In genomic region chr11:20337526-20338154, GRCh38 we compare ENCODE assay signal across 8 cellular contexts.
DNase-seq lines count a peak whose midpoint lies in the region; ATAC-seq and TF ChIP-seq lines count a peak whose summit lies in the region.

No MANE protein-coding gene starts in this region.

- H3K4me1 Mint-ChIP-seq in stimulated activated naive B cell treated with anti-CD40 and anti-IgM and Interleukin-4, amounts not matched to agents 10 μg/mL and 1 μg/mL and 100 μg/mL, for 72 hours: no peaks in the 10 kb centered on the region
- H3K4me1 Mint-ChIP-seq in activated T-cell treated with anti-CD3 and anti-CD28 coated beads, Interleukin-2, amount 50 U/mL, for 24 hours (ENCODE audit: low read depth): peaks cover 4% of the 10 kb centered on the region

- no peak overlapping the region for H3K27ac Mint-ChIP-seq in stimulated activated naive B cell treated with anti-CD40 and anti-IgM and Interleukin-4, amounts not matched to agents 10 μg/mL and 1 μg/mL and 100 μg/mL, for 72 hours
- no peak overlapping the region for H3K27ac Mint-ChIP-seq in activated T-cell treated with anti-CD3 and anti-CD28 coated beads, Interleukin-2, amount 50 U/mL, for 24 hours

- H3K36me3 Mint-ChIP-seq in stimulated activated naive B cell treated with anti-CD40 and anti-IgM and Interleukin-4, amounts not matched to agents 10 μg/mL and 1 μg/mL and 100 μg/mL, for 72 hours: no peaks in the 10 kb centered on the region
- no peaks in the 10 kb centered on the region for H3K36me3 Mint-ChIP-seq in activated T-cell treated with anti-CD3 and anti-CD28 coated beads, Interleukin-2, amount 50 U/mL, for 24 hours (ENCODE audit: low read depth)

- no peaks in the 10 kb centered on the region for H3K9me3 Mint-ChIP-seq in stimulated activated naive B cell treated with anti-CD40 and anti-IgM and Interleukin-4, amounts not matched to agents 10 μg/mL and 1 μg/mL and 100 μg/mL, for 72 hours
- no peaks in the 10 kb centered on the region for H3K9me3 Mint-ChIP-seq in activated T-cell treated with anti-CD3 and anti-CD28 coated beads, Interleukin-2, amount 50 U/mL, for 24 hours

- TF ChIP-seq CTCF in GM10266 (IDR thresholded peaks at IDR 0.05; ENCODE audit: control insufficient read depth, insufficient read depth, low read depth, missing control alignments): peak; percentile 47

- H3K4me3 Mint-ChIP-seq in stimulated activated naive B cell treated with anti-CD40 and anti-IgM and Interleukin-4, amounts not matched to agents 10 μg/mL and 1 μg/mL and 100 μg/mL, for 72 hours: no peak overlapping the region
- H3K4me3 Mint-ChIP-seq in activated T-cell treated with anti-CD3 and anti-CD28 coated beads, Interleukin-2, amount 50 U/mL, for 24 hours: no peak overlapping the region

- H3K27me3 Mint-ChIP-seq in stimulated activated naive B cell treated with anti-CD40 and anti-IgM and Interleukin-4, amounts not matched to agents 10 μg/mL and 1 μg/mL and 100 μg/mL, for 72 hours: peaks cover 41 to 60% of the 10 kb centered on the region in 2 donors
- peaks cover 73% of the 10 kb centered on the region for H3K27me3 Mint-ChIP-seq in activated T-cell treated with anti-CD3 and anti-CD28 coated beads, Interleukin-2, amount 50 U/mL, for 24 hours

- in situ Hi-C loops in ACHN (cut with HindIII; ENCODE audit: low pct_ligation_motif_present, low pct_unique_long_range_greater_than_20kb, low sequenced_read_pairs): no loop called here

- DNase-seq in ACHN (peak; percentile 22), GM10266 (ENCODE audit: extremely low spot score) (peak; percentile 38), NCI-H446 (lab: John Stamatoyannopoulos, UW) (peak; percentile 37 to 71), dedifferentiated amniotic fluid mesenchymal stem cell (ENCODE audit: extremely low spot score) (peak; percentile 31), putamen (ENCODE audit: low spot score) (peak; percentile 61)
- DNase-seq in stimulated activated naive B cell treated with anti-CD40 and anti-IgM and Interleukin-4, amounts not matched to agents 10 μg/mL and 1 μg/mL and 100 μg/mL, for 72 hours: no peak
- DNase-seq in activated T-cell treated with anti-CD3 and anti-CD28 coated beads, Interleukin-2, amount 50 U/mL, for 24 hours: no peak

- no peak for ATAC-seq in stimulated activated naive B cell treated with anti-CD40 and anti-IgM and Interleukin-4, amounts not matched to agents 10 μg/mL and 1 μg/mL and 100 μg/mL, for 72 hours (replicated peaks)
- no peak for ATAC-seq in GM19035 (IDR thresholded peaks at IDR 0.05; ENCODE audit: unreplicated experiment)

Comparison
In these comparisons a context has a peak if more than half of its experiments do, and no peak if none do; other contexts are left out.
1. DNase-seq: peak in ACHN (single experiment), GM10266 (single experiment), NCI-H446 (2 of 2), dedifferentiated amniotic fluid mesenchymal stem cell (single experiment) and putamen (single experiment); none in stimulated activated naive B cell treated with anti-CD40 and anti-IgM and Interleukin-4, amounts not matched to agents 10 μg/mL and 1 μg/mL and 100 μg/mL, for 72 hours (single experiment) and activated T-cell treated with anti-CD3 and anti-CD28 coated beads, Interleukin-2, amount 50 U/mL, for 24 hours (single experiment).